In the genomic region with DNA sequence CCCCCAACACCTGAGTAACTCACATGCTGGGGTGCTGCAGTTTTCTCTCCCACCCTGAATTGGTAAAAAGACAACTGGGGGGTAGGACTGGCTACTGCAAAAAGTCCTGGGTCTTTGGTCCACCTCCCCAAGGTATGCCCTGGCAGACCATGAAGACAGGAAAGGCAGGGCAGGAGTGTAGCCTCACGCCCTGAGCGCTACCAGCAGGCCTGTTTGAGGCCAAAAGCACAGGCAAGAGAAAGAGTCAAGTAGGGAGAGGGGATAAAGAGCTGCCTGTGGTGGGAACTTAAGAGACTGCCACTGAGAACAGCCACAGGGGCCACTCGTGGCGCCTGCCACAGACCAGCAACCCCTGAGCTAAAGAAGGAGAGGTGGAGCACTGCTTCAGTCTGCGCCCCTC, we compare ENCODE assay signal across 1 cellular context.
TF ChIP-seq lines count a peak whose summit lies in the region.

No MANE protein-coding gene starts in this region.

TF ChIP-seq in K562, 482 proteins besides CTCF, POLR2A, EP300 and RAD21:
- TF ChIP-seq BRF1 (IDR thresholded peaks at IDR 0.05; ENCODE audit: borderline replicate concordance, extremely low read depth, insufficient read length) (no peak), POLR2G (IDR thresholded peaks at IDR 0.05; ENCODE audit: low read depth, low read length) (peak; percentile 35; the same call in 1 of the 2 replicates)
